In the genomic region with DNA sequence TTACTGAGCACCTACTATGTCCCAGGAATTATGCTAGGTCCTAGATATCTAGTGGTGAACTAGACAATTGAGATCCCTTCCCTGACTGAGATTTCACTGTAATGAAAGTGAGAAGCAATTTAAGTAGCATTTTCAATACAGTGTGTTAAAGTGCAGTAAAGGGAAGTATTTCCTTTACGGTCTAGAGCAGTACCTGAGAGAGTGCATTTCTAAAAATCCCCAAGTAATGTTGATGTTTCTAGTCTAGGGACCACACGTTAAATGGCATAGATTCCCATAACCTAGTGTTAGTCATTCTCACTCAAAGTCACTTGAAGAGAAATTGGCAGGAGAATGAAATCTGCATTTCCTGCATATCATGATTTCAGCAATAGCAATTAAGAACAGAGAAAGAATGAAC, we compare ENCODE assay signal across 34 cellular contexts.
"Had no signal": no experiment of that assay in that cellular context is flagged by ENCODE, and none has a peak within 500 bp of the region (broad histone marks: within the 10 kb centered on the region; RNA-seq: fewer than 3 reads in every experiment).

No MANE protein-coding gene starts in this region.

- H3K27ac ChIP-seq: body of pancreas, SJCRH30, SK-N-MC, WERI-Rb-1 had no signal

- FAIRE-seq: astrocyte, bronchial epithelial cell had no signal

- H3K4me1 Mint-ChIP-seq: activated CD4-positive, alpha-beta T cell treated with anti-CD3 and anti-CD28 coated beads, Interleukin-2, amount 10 ng/mL, durations not matched to agents 24 days and 14 days; activated naive CD4-positive, alpha-beta T cell treated with anti-CD3 and anti-CD28 coated beads, Interleukin-2, amount 50 U/mL, for 24 hours; activated naive CD8-positive, alpha-beta T cell treated with anti-CD3 and anti-CD28 coated beads, Interleukin-2, amount 10 ng/mL, durations not matched to agents 7 days and 5 days had no signal

- ATAC-seq: activated CD8-positive, alpha-beta T cell treated with anti-CD3 and anti-CD28 coated beads, Interleukin-2, amount 10 ng/mL, durations not matched to agents 7 days and 5 days; body of pancreas; Panc1 had no signal

- H3K4me3 ChIP-seq: body of pancreas, SJCRH30, SK-N-MC had no signal

- H3K27ac Mint-ChIP-seq: activated CD4-positive, alpha-beta T cell treated with anti-CD3 and anti-CD28 coated beads, Interleukin-2, amount 10 ng/mL, durations not matched to agents 24 days and 14 days; activated CD8-positive, alpha-beta T cell treated with anti-CD3 and anti-CD28 coated beads, Interleukin-2, amount 10 ng/mL, durations not matched to agents 7 days and 5 days; activated naive CD4-positive, alpha-beta T cell treated with anti-CD3 and anti-CD28 coated beads, Interleukin-2, amount 50 U/mL, for 24 hours; activated naive CD8-positive, alpha-beta T cell treated with anti-CD3 and anti-CD28 coated beads, Interleukin-2, amount 10 ng/mL, durations not matched to agents 7 days and 5 days; activated T-cell treated with anti-CD3 and anti-CD28 coated beads, Interleukin-2, amount 50 U/mL, for 24 hours; activated T-helper 2 cell treated with anti-CD3 and anti-CD28 coated beads, Interferon-gamma antibody, Interleukin-2, Interleukin-4, amounts not matched to agents 10 μg/mL and 5 μg/mL and 100 μg/mL, durations not matched to agents 14 hours and 24 hours and 36 hours had no signal

- DNase-seq: activated CD4-positive, alpha-beta T cell treated with anti-CD3 and anti-CD28 coated beads for 1 hour; activated CD4-positive, alpha-beta T cell treated with anti-CD3 and anti-CD28 coated beads, Interleukin-2, amount 10 ng/mL, durations not matched to agents 24 days and 14 days; activated CD4-positive, alpha-beta T cell treated with anti-CD3 and anti-CD28 coated beads, Interleukin-2, amount 50 U/mL, for 48 hours; activated CD4-positive, CD25-positive, alpha-beta regulatory T cell; activated CD8-positive, alpha-beta T cell treated with anti-CD3 and anti-CD28 coated beads, Interleukin-2, amount 10 ng/mL, durations not matched to agents 7 days and 5 days; activated gamma-delta T cell; activated naive CD4-positive, alpha-beta T cell treated with Interleukin-2 at 50 U/mL for 16 hours; activated naive CD8-positive, alpha-beta T cell treated with anti-CD3 and anti-CD28 coated beads, Interleukin-2, amount 10 ng/mL, durations not matched to agents 7 days and 5 days; activated T-cell treated with anti-CD3 and anti-CD28 coated beads, Interleukin-2, amount 50 U/mL, for 24 hours; body of pancreas; caudate nucleus; cerebellar nuclear complex; MM.1S; MV-4-11; NCI-H1092; NCI-H1436 treated with DMSO at 0.1 percent for 48 hours; NCI-H1694 treated with DMSO at 0.1 percent for 48 hours; NCI-H2081; NCI-H2171 treated with DMSO at 0.1 percent for 48 hours; NCI-H2227 treated with DMSO at 0.1 percent for 48 hours; NCI-H446; NCI-H510A treated with DMSO at 0.1 percent for 48 hours; NCI-H526 treated with DMSO at 0.1 percent for 48 hours; NCI-H774; SHP77; SJCRH30; T1000; WERI-Rb-1 had no signal

- H3K27me3 ChIP-seq: body of pancreas, SJCRH30 had no signal

- H3K9me3 ChIP-seq: body of pancreas, SJCRH30 had no signal

- H3K4me1 ChIP-seq: body of pancreas, SJCRH30 had no signal

- H3K36me3 ChIP-seq: SJCRH30, WERI-Rb-1 had no signal

- H3K4me3 Mint-ChIP-seq: activated CD4-positive, alpha-beta T cell treated with anti-CD3 and anti-CD28 coated beads, Interleukin-2, amount 10 ng/mL, durations not matched to agents 24 days and 14 days; activated CD8-positive, alpha-beta T cell treated with anti-CD3 and anti-CD28 coated beads, Interleukin-2, amount 10 ng/mL, durations not matched to agents 7 days and 5 days; activated naive CD4-positive, alpha-beta T cell treated with anti-CD3 and anti-CD28 coated beads, Interleukin-2, amount 50 U/mL, for 24 hours; activated naive CD8-positive, alpha-beta T cell treated with anti-CD3 and anti-CD28 coated beads, Interleukin-2, amount 10 ng/mL, durations not matched to agents 7 days and 5 days; activated T-cell treated with anti-CD3 and anti-CD28 coated beads, Interleukin-2, amount 50 U/mL, for 24 hours had no signal

- H3K36me3 Mint-ChIP-seq: activated naive CD4-positive, alpha-beta T cell treated with anti-CD3 and anti-CD28 coated beads, Interleukin-2, amount 50 U/mL, for 24 hours; activated naive CD8-positive, alpha-beta T cell treated with anti-CD3 and anti-CD28 coated beads, Interleukin-2, amount 10 ng/mL, durations not matched to agents 7 days and 5 days had no signal

- H3K9me3 Mint-ChIP-seq: activated CD4-positive, alpha-beta T cell treated with anti-CD3 and anti-CD28 coated beads, Interleukin-2, amount 10 ng/mL, durations not matched to agents 24 days and 14 days; activated naive CD4-positive, alpha-beta T cell treated with anti-CD3 and anti-CD28 coated beads, Interleukin-2, amount 50 U/mL, for 24 hours; activated naive CD8-positive, alpha-beta T cell treated with anti-CD3 and anti-CD28 coated beads, Interleukin-2, amount 10 ng/mL, durations not matched to agents 7 days and 5 days; activated T-cell treated with anti-CD3 and anti-CD28 coated beads, Interleukin-2, amount 50 U/mL, for 24 hours; activated T-helper 2 cell treated with anti-CD3 and anti-CD28 coated beads, Interferon-gamma antibody, Interleukin-2, Interleukin-4, amounts not matched to agents 10 μg/mL and 5 μg/mL and 100 μg/mL, durations not matched to agents 14 hours and 24 hours and 36 hours had no signal
